In genomic region chr2:240503375-240503774, GRCh38 we compare ENCODE assay signal across 20 cellular contexts. TPM values are rescaled to one million over a fixed set of nuclear protein-coding genes. Genes with fewer than 3 reads are reported as not detected.
A peak's percentile ranks its signal among the peaks of the same experiment; 100 is the strongest.
DNase-seq lines count a peak whose midpoint lies in the region; ATAC-seq and TF ChIP-seq lines count a peak whose summit lies in the region.
"Had no signal": no experiment of that assay in that cellular context is flagged by ENCODE, and none has a peak within 500 bp of the region (broad histone marks: within the 10 kb centered on the region; RNA-seq: fewer than 3 reads in every experiment).

No MANE protein-coding gene starts in this region.

- H3K27ac Mint-ChIP-seq in activated CD4-positive, alpha-beta memory T cell treated with anti-CD3 and anti-CD28 coated beads for 36 hours, result no peak overlapping the region
- H3K27ac Mint-ChIP-seq in activated CD4-positive, alpha-beta memory T cell treated with anti-CD3 and anti-CD28 coated beads, Interleukin-2, amount 10 ng/mL, durations not matched to agents 7 days and 5 days, result no peak overlapping the region

- TF ChIP-seq CTCF in osteoblast (IDR thresholded peaks at IDR 0.05; ENCODE audit: extremely low read depth, low read depth, low read length), result no peak

- H4K20me1 ChIP-seq in osteoblast (ENCODE audit: insufficient read depth, low read length), result no peaks in the 10 kb centered on the region

- no peak overlapping the region for H3K27ac ChIP-seq in osteoblast (ENCODE audit: low read depth, low read length)
- H3K27ac ChIP-seq: 22Rv1, C4-2B had no signal

- H2AFZ ChIP-seq in osteoblast (ENCODE audit: low read length), result no peak overlapping the region

- H3K4me3 ChIP-seq in osteoblast (ENCODE audit: insufficient read depth, low read length), result no peak overlapping the region

- H3K36me3 ChIP-seq in osteoblast (ENCODE audit: insufficient read depth, low read length), result no peaks in the 10 kb centered on the region

- no peak for ATAC-seq in activated CD4-positive, CD25-positive, alpha-beta regulatory T cell treated with anti-CD3 and anti-CD28 coated beads, Interleukin-2, amount 50 U/mL, for 24 hours
- no peak for ATAC-seq in GM19455 (IDR thresholded peaks at IDR 0.05; ENCODE audit: unreplicated experiment)
- ATAC-seq: Panc1 had no signal

- no peaks in the 10 kb centered on the region for H3K9me3 ChIP-seq in osteoblast (ENCODE audit: low read depth, low read length)

- in situ Hi-C loops in ACHN (cut with HindIII; ENCODE audit: low pct_ligation_motif_present, low pct_unique_long_range_greater_than_20kb, low sequenced_read_pairs), result no loop called here

- no peaks in the 10 kb centered on the region for H3K4me1 ChIP-seq in osteoblast (ENCODE audit: insufficient read depth, low read length)

- H3K9me3 Mint-ChIP-seq in activated CD4-positive, alpha-beta memory T cell treated with anti-CD3 and anti-CD28 coated beads for 36 hours, result no peaks in the 10 kb centered on the region
- no peaks in the 10 kb centered on the region for H3K9me3 Mint-ChIP-seq in activated CD4-positive, alpha-beta memory T cell treated with anti-CD3 and anti-CD28 coated beads, Interleukin-2, amount 10 ng/mL, durations not matched to agents 7 days and 5 days

- POLR2A ChIA-PET in activated CD4-positive, alpha-beta memory T cell treated with anti-CD3 and anti-CD28 coated beads for 36 hours (lab: Charles Lee), result no interaction called here
- POLR2A ChIA-PET in activated CD4-positive, alpha-beta memory T cell treated with anti-CD3 and anti-CD28 coated beads, Interleukin-2, amount 10 ng/mL, durations not matched to agents 7 days and 5 days (lab: Charles Lee), result no interaction called here

- no peak overlapping the region for H3K4me2 ChIP-seq in osteoblast (ENCODE audit: insufficient read depth, low read length)

- intact Hi-C loops in activated CD4-positive, alpha-beta memory T cell treated with anti-CD3 and anti-CD28 coated beads for 36 hours (cut with micrococcal nuclease), result no loop called here

- H3K4me1 Mint-ChIP-seq in activated CD4-positive, alpha-beta memory T cell treated with anti-CD3 and anti-CD28 coated beads for 36 hours (ENCODE audit: low read depth), result no peaks in the 10 kb centered on the region
- H3K4me1 Mint-ChIP-seq in activated CD4-positive, alpha-beta memory T cell treated with anti-CD3 and anti-CD28 coated beads, Interleukin-2, amount 10 ng/mL, durations not matched to agents 7 days and 5 days, result no peaks in the 10 kb centered on the region

- CTCF ChIA-PET in activated CD4-positive, alpha-beta memory T cell treated with anti-CD3 and anti-CD28 coated beads for 36 hours (lab: Charles Lee), result interaction anchor here (1.1 kb wide), 1 partner anchor 11 kb away, joined by 3 read pairs; no protein-coding TSS in a partner anchor
- CTCF ChIA-PET in activated CD4-positive, alpha-beta memory T cell treated with anti-CD3 and anti-CD28 coated beads, Interleukin-2, amount 10 ng/mL, durations not matched to agents 7 days and 5 days (lab: Charles Lee), result no interaction called here

- no peaks in the 10 kb centered on the region for H3K27me3 ChIP-seq in osteoblast (ENCODE audit: insufficient read depth, low read length)

- H3K27me3 Mint-ChIP-seq in activated CD4-positive, alpha-beta memory T cell treated with anti-CD3 and anti-CD28 coated beads for 36 hours, result no peaks in the 10 kb centered on the region
- H3K27me3 Mint-ChIP-seq in activated CD4-positive, alpha-beta memory T cell treated with anti-CD3 and anti-CD28 coated beads, Interleukin-2, amount 10 ng/mL, durations not matched to agents 7 days and 5 days, result no peaks in the 10 kb centered on the region

- H3K79me2 ChIP-seq in osteoblast (ENCODE audit: insufficient read depth, low read length), result no peaks in the 10 kb centered on the region

- H3K36me3 Mint-ChIP-seq in activated CD4-positive, alpha-beta memory T cell treated with anti-CD3 and anti-CD28 coated beads for 36 hours, result peaks cover 8% of the 10 kb centered on the region
- no peaks in the 10 kb centered on the region for H3K36me3 Mint-ChIP-seq in activated CD4-positive, alpha-beta memory T cell treated with anti-CD3 and anti-CD28 coated beads, Interleukin-2, amount 10 ng/mL, durations not matched to agents 7 days and 5 days (ENCODE audit: low read depth)

- H3K4me3 Mint-ChIP-seq in activated CD4-positive, alpha-beta memory T cell treated with anti-CD3 and anti-CD28 coated beads for 36 hours, result no peak overlapping the region
- no peak overlapping the region for H3K4me3 Mint-ChIP-seq in activated CD4-positive, alpha-beta memory T cell treated with anti-CD3 and anti-CD28 coated beads, Interleukin-2, amount 10 ng/mL, durations not matched to agents 7 days and 5 days

- DNase-seq in activated CD4-positive, alpha-beta memory T cell treated with anti-CD3 and anti-CD28 coated beads for 36 hours, result peak; percentile 3
- no peak for DNase-seq in activated CD4-positive, alpha-beta memory T cell treated with anti-CD3 and anti-CD28 coated beads, Interleukin-2, amount 10 ng/mL, durations not matched to agents 7 days and 5 days
- DNase-seq in 8988T (peak; percentile 0), islet precursor cell (peak; percentile 29), osteoblast (ENCODE audit: insufficient read length, low spot score, missing footprints) (peak; percentile 66), ACHN (no peak)
- DNase-seq: DMS53, GDM1, Karpas-422, NCI-H1417, NCI-H1694 treated with DMSO at 0.1 percent for 48 hours, NCI-H2081 treated with DMSO at 0.1 percent for 48 hours, NCI-H2171 treated with DMSO at 0.1 percent for 48 hours, NCI-H524 treated with DMSO at 0.1 percent for 48 hours, NCI-H82 had no signal

RNA-seq across cellular contexts. Expression of gene ANKMY1, which starts 54.4 kb away (rescaled TPM):
- total RNA-seq in activated CD4-positive, alpha-beta memory T cell treated with anti-CD3 and anti-CD28 coated beads for 36 hours, result 10 to 100 TPM; 18.4 to 19.1 TPM
- 10 to 100 TPM; 28.2 to 31.5 TPM for total RNA-seq in activated CD4-positive, alpha-beta memory T cell treated with anti-CD3 and anti-CD28 coated beads, Interleukin-2, amount 10 ng/mL, durations not matched to agents 7 days and 5 days
- 11.2 and 11.5 TPM in 2 replicates for total RNA-seq in osteoblast

RNA-seq across cellular contexts. Expression of gene DUSP28, which starts 56.8 kb away (rescaled TPM):
- total RNA-seq in activated CD4-positive, alpha-beta memory T cell treated with anti-CD3 and anti-CD28 coated beads for 36 hours, result 1 to 10 TPM; 4.1 to 4.2 TPM
- 1 to 10 TPM; 7.9 to 9.3 TPM for total RNA-seq in activated CD4-positive, alpha-beta memory T cell treated with anti-CD3 and anti-CD28 coated beads, Interleukin-2, amount 10 ng/mL, durations not matched to agents 7 days and 5 days
- total RNA-seq in osteoblast, result 3.2 and 4.7 TPM in 2 replicates

Comparison
In these comparisons a context has a peak if more than half of its experiments do, and no peak if none do; other contexts are left out.
1. DNase-seq: peak in activated CD4-positive, alpha-beta memory T cell treated with anti-CD3 and anti-CD28 coated beads for 36 hours (single experiment), 8988T (single experiment), islet precursor cell (single experiment) and osteoblast (single experiment); none in activated CD4-positive, alpha-beta memory T cell treated with anti-CD3 and anti-CD28 coated beads, Interleukin-2, amount 10 ng/mL, durations not matched to agents 7 days and 5 days (single experiment) and ACHN (single experiment).